1 cellular context compared by ENCODE assay signal in the genomic region with DNA sequence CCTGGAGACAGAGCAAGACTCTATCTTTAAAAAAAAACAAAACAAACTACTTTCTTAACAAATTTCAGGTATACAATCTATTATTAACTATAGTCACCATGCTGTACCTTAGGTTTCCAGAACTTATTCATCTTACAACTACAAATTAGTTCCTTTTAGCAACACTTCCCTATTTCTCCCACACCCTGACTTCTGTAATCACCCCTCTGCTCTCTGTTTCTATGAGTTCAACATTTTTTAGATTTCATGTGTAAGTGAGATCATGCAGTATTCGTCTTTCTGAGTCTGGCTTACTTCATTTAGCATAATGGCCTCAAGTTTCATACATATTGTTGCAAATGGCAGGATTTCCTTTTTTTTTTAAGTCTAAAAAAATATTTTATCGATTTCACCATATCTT.
TF ChIP-seq lines count a peak whose summit lies in the region.

No MANE protein-coding gene starts in this region.

TF ChIP-seq in GM12878, 131 proteins besides CTCF, POLR2A, EP300 and RAD21 (continued from another document):
- TF ChIP-seq HDGF (IDR thresholded peaks at IDR 0.05) (no peak), FOS (IDR thresholded peaks at IDR 0.05; ENCODE audit: borderline replicate concordance, extremely low read depth, insufficient read length) (no peak), ETV6 (conservative IDR thresholded peaks at IDR 0.05 in 1 of 2, IDR thresholded peaks at IDR 0.05 in 1 of 2; ENCODE audit: borderline replicate concordance in 1 of 2, low read depth in 1 of 2) (peak in 1 of 2 experiments; percentile 70; a peak in 2 of 4 replicates), STAT3 (IDR thresholded peaks at IDR 0.05; ENCODE audit: low read depth, low read length) (no peak), IRF4 (IDR thresholded peaks at IDR 0.05; ENCODE audit: low read depth, low read length) (0 out of 2 replicates have a peak, but pooled peaks have one; percentile 23), EED (IDR thresholded peaks at IDR 0.05; ENCODE audit: low read depth) (peak; percentile 51; the same call in 1 of the 2 replicates), SRF (IDR thresholded peaks at IDR 0.05; ENCODE audit: low read depth in 2 of 2, low read length in 2 of 2) (no peak), RBBP5 (conservative IDR thresholded peaks at IDR 0.05) (no peak), FOXM1 (IDR thresholded peaks at IDR 0.05; ENCODE audit: low read depth, low read length) (peak; percentile 63; the same call in 1 of the 2 replicates), RB1 (IDR thresholded peaks at IDR 0.05; ENCODE audit: borderline replicate concordance) (no peak), SPI1 (IDR thresholded peaks at IDR 0.05; ENCODE audit: borderline replicate concordance, insufficient read depth, low read depth, low read length) (peak; percentile 89), MEF2B (IDR thresholded peaks at IDR 0.05; ENCODE audit: partially characterized antibody, poor library complexity, severe bottlenecking) (peak; percentile 75), HDAC6 (IDR thresholded peaks at IDR 0.05; ENCODE audit: unreplicated experiment) (no peak), NR2C1 (IDR thresholded peaks at IDR 0.05) (no peak), CBX3 (IDR thresholded peaks at IDR 0.05; ENCODE audit: borderline replicate concordance, low read depth) (no peak), ZBTB11 (CRISPR knock-in tag; IDR thresholded peaks at IDR 0.05) (no peak), SREBF1 (IDR thresholded peaks at IDR 0.05; ENCODE audit: low read length) (no peak), NFXL1 (IDR thresholded peaks at IDR 0.05; ENCODE audit: borderline replicate concordance) (no peak), MXI1 (IDR thresholded peaks at IDR 0.05; ENCODE audit: low read depth, low read length) (no peak), GATAD2B (conservative IDR thresholded peaks at IDR 0.05; ENCODE audit: low read depth) (no peak), MTA2 (IDR thresholded peaks at IDR 0.05; ENCODE audit: low read depth) (peak; percentile 94), RCOR1 (conservative IDR thresholded peaks at IDR 0.05; ENCODE audit: low read depth, low read length) (no peak), PRDM15 (CRISPR knock-in tag; IDR thresholded peaks at IDR 0.05) (no peak), HDAC2 (IDR thresholded peaks at IDR 0.05) (no peak), CEBPB (IDR thresholded peaks at IDR 0.05; ENCODE audit: borderline replicate concordance in 1 of 2, low read depth in 2 of 2, low read length in 2 of 2) (no peak), ZBTB4 (CRISPR knock-in tag; IDR thresholded peaks at IDR 0.05) (no peak), NBN (IDR thresholded peaks at IDR 0.05) (peak; percentile 79), NKRF (conservative IDR thresholded peaks at IDR 0.05) (no peak), ESRRA (IDR thresholded peaks at IDR 0.05; ENCODE audit: low read length) (no peak), NFIC (IDR thresholded peaks at IDR 0.05; ENCODE audit: low read depth, low read length) (peak; percentile 74), GABPA (IDR thresholded peaks at IDR 0.05; ENCODE audit: low read depth) (no peak), CBFB (IDR thresholded peaks at IDR 0.05; ENCODE audit: low read depth) (no peak), ZNF384 (IDR thresholded peaks at IDR 0.05; ENCODE audit: borderline replicate concordance, low read depth, low read length) (no peak), CREB1 (IDR thresholded peaks at IDR 0.05; ENCODE audit: low read depth) (peak; percentile 83), ZNF274 (IDR thresholded peaks at IDR 0.05; ENCODE audit: insufficient read depth, insufficient read length) (no peak), DPF2 (IDR thresholded peaks at IDR 0.05) (peak; percentile 43; the same call in 1 of the 2 replicates), ZBED1 (IDR thresholded peaks at IDR 0.05; ENCODE audit: borderline replicate concordance) (no peak; the same call in 1 of the 2 replicates), YY1 (IDR thresholded peaks at IDR 0.05; ENCODE audit: low read depth, low read length) (no peak), SMAD1 (IDR thresholded peaks at IDR 0.05; ENCODE audit: low read depth, partially characterized antibody) (no peak), TARDBP (IDR thresholded peaks at IDR 0.05; ENCODE audit: borderline replicate concordance) (no peak), CREM (IDR thresholded peaks at IDR 0.05; ENCODE audit: low read depth) (peak; percentile 45; the same call in 1 of the 2 replicates), IRF3 (IDR thresholded peaks at IDR 0.05) (no peak), NR2F1 (conservative IDR thresholded peaks at IDR 0.05) (no peak; the same call in 1 of the 2 replicates), BHLHE40 (IDR thresholded peaks at IDR 0.05; ENCODE audit: borderline replicate concordance in 1 of 2, low read depth in 2 of 2, low read length in 1 of 2) (peak in 1 of 2 experiments; percentile 28; a peak in 1 of 4 replicates), PAX5 (IDR thresholded peaks at IDR 0.05; ENCODE audit: borderline replicate concordance, low read depth, low read length) (0 out of 2 replicates have a peak, but pooled peaks have one; percentile 26)
- TF ChIP-seq, protein P1, sequence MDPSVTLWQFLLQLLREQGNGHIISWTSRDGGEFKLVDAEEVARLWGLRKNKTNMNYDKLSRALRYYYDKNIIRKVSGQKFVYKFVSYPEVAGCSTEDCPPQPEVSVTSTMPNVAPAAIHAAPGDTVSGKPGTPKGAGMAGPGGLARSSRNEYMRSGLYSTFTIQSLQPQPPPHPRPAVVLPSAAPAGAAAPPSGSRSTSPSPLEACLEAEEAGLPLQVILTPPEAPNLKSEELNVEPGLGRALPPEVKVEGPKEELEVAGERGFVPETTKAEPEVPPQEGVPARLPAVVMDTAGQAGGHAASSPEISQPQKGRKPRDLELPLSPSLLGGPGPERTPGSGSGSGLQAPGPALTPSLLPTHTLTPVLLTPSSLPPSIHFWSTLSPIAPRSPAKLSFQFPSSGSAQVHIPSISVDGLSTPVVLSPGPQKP (IDR thresholded peaks at IDR 0.05; ENCODE audit: low read depth, low read length) = no peak
- TF ChIP-seq, protein P2, sequence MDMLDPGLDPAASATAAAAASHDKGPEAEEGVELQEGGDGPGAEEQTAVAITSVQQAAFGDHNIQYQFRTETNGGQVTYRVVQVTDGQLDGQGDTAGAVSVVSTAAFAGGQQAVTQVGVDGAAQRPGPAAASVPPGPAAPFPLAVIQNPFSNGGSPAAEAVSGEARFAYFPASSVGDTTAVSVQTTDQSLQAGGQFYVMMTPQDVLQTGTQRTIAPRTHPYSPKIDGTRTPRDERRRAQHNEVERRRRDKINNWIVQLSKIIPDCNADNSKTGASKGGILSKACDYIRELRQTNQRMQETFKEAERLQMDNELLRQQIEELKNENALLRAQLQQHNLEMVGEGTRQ (IDR thresholded peaks at IDR 0.05; ENCODE audit: borderline replicate concordance, low read depth, low read length) = no peak
TF ChIP-seq in GM12878: peak in this region for 25.
